Comparison of ENCODE assay signal across 8 cellular contexts in genomic region chr12:108635201-108635996, GRCh38.
DNase-seq lines count a peak whose midpoint lies in the region; ATAC-seq and TF ChIP-seq lines count a peak whose summit lies in the region.

No MANE protein-coding gene starts in this region.

- no peak overlapping the region for H3K4me3 ChIP-seq in choroid plexus epithelial cell (ENCODE audit: low read depth, low read length)

- peak; percentile 44 for ATAC-seq in HG02973 (IDR thresholded peaks at IDR 0.05; ENCODE audit: unreplicated experiment)
- ATAC-seq in stimulated activated naive CD8-positive, alpha-beta T cell treated with anti-CD3 and anti-CD28 coated beads, Interleukin-15, Interleukin-2, amounts not matched to agents 100 U/mL and 50 U/mL, for 24 hours: peak; percentile 29

- DNase-seq in CD1c-positive myeloid dendritic cell (ENCODE audit: extremely low spot score): peak; percentile 74
- DNase-seq in NOMO-1 treated with dmso at 0.1 percent for 144 hours (lab: John Stamatoyannopoulos, UW; ENCODE audit: unreplicated experiment): peak; percentile 86
- peak; percentile 39 for DNase-seq in choroid plexus epithelial cell (ENCODE audit: low read depth)
- DNase-seq in stimulated activated naive CD8-positive, alpha-beta T cell treated with anti-CD3 and anti-CD28 coated beads, Interleukin-15, Interleukin-2, amounts not matched to agents 100 U/mL and 50 U/mL, for 24 hours: peak; percentile 64
- DNase-seq in NCI-H2081 (lab: John Stamatoyannopoulos, UW): no peak
- no peak for DNase-seq in T1000 (lab: John Stamatoyannopoulos, UW)

- TF ChIP-seq CTCF in choroid plexus epithelial cell (conservative IDR thresholded peaks at IDR 0.05; ENCODE audit: low read depth, low read length): no peak

- peak; percentile 95 for TF ChIP-seq POLR2A in GM18951 (IDR thresholded peaks at IDR 0.05; ENCODE audit: extremely low read depth, insufficient read depth, insufficient read length)

- in situ Hi-C loops in GM18951 (cut with MboI; ENCODE audit: low sequenced_read_pairs, unreplicated experiment): no loop called here

Comparison
In these comparisons a context has a peak if more than half of its experiments do, and no peak if none do; other contexts are left out.
1. DNase-seq: peak in CD1c-positive myeloid dendritic cell (single experiment), NOMO-1 treated with dmso at 0.1 percent for 144 hours (single experiment), choroid plexus epithelial cell (single experiment) and stimulated activated naive CD8-positive, alpha-beta T cell treated with anti-CD3 and anti-CD28 coated beads, Interleukin-15, Interleukin-2, amounts not matched to agents 100 U/mL and 50 U/mL, for 24 hours (single experiment); none in NCI-H2081 (0 of 2) and T1000 (single experiment).